1 cellular context compared by ENCODE assay signal in genomic region chr14:50792634-50793068, GRCh38.
TF ChIP-seq lines count a peak whose summit lies in the region.

No MANE protein-coding gene starts in this region.

TF ChIP-seq in GM12878, 131 proteins besides CTCF, POLR2A, EP300 and RAD21 (continued from another document):
- TF ChIP-seq ZNF687 (IDR thresholded peaks at IDR 0.05) = no peak
- no peak for TF ChIP-seq RCOR1 (conservative IDR thresholded peaks at IDR 0.05; ENCODE audit: low read depth, low read length)
- TF ChIP-seq TAF1 (IDR thresholded peaks at IDR 0.05; ENCODE audit: borderline replicate concordance, low read depth, low read length) = peak; percentile 16; the same call in 1 of the 2 replicates
- peak; percentile 43 for TF ChIP-seq PBX3 (IDR thresholded peaks at IDR 0.05; ENCODE audit: insufficient replicate concordance, low read depth, low read length)
- no peak for TF ChIP-seq BCL11A (IDR thresholded peaks at IDR 0.05; ENCODE audit: low read depth, low read length)
- TF ChIP-seq BMI1 (IDR thresholded peaks at IDR 0.05; ENCODE audit: borderline replicate concordance) = no peak
- TF ChIP-seq NFIC (IDR thresholded peaks at IDR 0.05; ENCODE audit: low read depth, low read length) = 0 out of 2 replicates have a peak, but pooled peaks have one; percentile 15
- peak; percentile 80 for TF ChIP-seq RUNX3 (IDR thresholded peaks at IDR 0.05; ENCODE audit: low read length)
TF ChIP-seq in GM12878: peak in this region for 8.
